Comparison of ENCODE assay signal across 8 cellular contexts in the genomic region with DNA sequence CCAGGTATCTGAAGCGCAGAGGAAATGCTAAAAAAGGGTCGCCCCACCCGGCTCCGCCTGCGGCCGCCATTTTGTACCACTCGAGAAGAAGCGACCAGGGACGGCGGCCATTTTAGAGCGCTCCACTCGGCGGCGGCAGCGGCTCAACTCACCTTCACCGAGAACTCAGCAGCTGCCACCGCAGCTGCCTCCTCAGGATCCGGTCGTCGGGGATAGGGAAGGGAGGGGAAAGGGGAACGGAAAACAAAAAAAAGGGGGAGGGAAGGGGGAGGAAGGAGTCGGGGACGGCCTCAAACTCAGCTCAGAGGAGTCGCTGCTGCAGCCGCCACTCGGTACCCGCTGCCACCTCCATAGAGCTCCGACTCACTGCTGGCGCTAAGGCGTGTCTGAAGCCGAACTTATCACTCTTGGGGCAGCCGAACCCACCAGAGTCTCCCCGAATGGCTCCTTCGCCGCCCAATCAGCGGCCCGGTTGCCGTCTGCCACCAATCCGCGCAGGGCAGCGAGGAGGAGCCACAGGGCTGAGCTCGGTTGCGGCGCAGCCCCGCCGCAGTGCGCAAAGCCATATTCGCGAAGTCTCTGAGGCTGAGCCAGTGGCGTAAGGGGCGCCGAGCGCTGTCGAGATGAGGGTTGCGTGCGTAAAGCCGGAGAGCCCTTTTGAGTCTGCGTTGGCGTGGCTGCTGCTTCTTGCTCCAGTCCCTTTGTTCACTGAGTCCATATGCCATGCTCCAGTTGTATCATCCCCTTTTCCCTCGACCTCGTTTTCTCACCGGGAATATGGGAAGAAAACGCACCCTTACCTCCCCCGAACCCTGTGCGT. TPM values are rescaled to one million over a fixed set of nuclear protein-coding genes. Genes with fewer than 3 reads are reported as not detected.
A peak's percentile ranks its signal among the peaks of the same experiment; 100 is the strongest.
DNase-seq lines count a peak whose midpoint lies in the region; ATAC-seq lines count a peak whose summit lies in the region.

A gene (minus strand): TSS at position 374 of the 820 bp plus-strand sequence.

- H3K9me3 ChIP-seq in CD8-positive, alpha-beta memory T cell (ENCODE audit: low read length), result no peaks in the 10 kb centered on the region

- H3K4me1 Mint-ChIP-seq in CD8-positive, alpha-beta memory T cell, result peaks cover 42 to 51% (median 50%) of the 10 kb centered on the region in 3 donors

- peaks cover 34% of the 10 kb centered on the region for H3K36me3 ChIP-seq in CD8-positive, alpha-beta memory T cell (ENCODE audit: insufficient read depth, low read length)

- CTCF ChIA-PET in CD8-positive, alpha-beta memory T cell (lab: Charles Lee), result interaction anchor here (1.1 to 2.8 kb wide), 11 partner anchors 8 to 220 kb away, joined by 3 to 32 read pairs (median 6); a partner anchor contains a TSS

- peak within 1 kb of the TSS; percentile 93 for H3K27ac ChIP-seq in CD8-positive, alpha-beta memory T cell (ENCODE audit: low read depth, low read length)

- H3K36me3 Mint-ChIP-seq in CD8-positive, alpha-beta memory T cell, result peaks cover 19 to 55% (median 21%) of the 10 kb centered on the region in 3 donors

- peak within 1 kb of the TSS; percentile 90 for H3K4me3 ChIP-seq in CD8-positive, alpha-beta memory T cell (ENCODE audit: low read length)

- peaks cover 44% of the 10 kb centered on the region for H3K4me1 ChIP-seq in CD8-positive, alpha-beta memory T cell (ENCODE audit: insufficient read depth, low read length)

- ATAC-seq in GM19468 (IDR thresholded peaks at IDR 0.05; ENCODE audit: extremely low read depth, unreplicated experiment), result peak; percentile 97

- no peaks in the 10 kb centered on the region for H3K9me3 Mint-ChIP-seq in CD8-positive, alpha-beta memory T cell

- POLR2A ChIA-PET in CD8-positive, alpha-beta memory T cell (lab: Charles Lee), result interaction anchor here (0.6 to 4.9 kb wide), 23 partner anchors 11 to 1387 kb away, joined by 3 to 248 read pairs (median 5); a partner anchor contains a TSS

- no peaks in the 10 kb centered on the region for H3K27me3 ChIP-seq in CD8-positive, alpha-beta memory T cell (ENCODE audit: insufficient read depth, low read length, poor library complexity, severe bottlenecking)

- peak within 1 kb of the TSS; percentile 95 to 100 (median 98) for H3K4me3 Mint-ChIP-seq in CD8-positive, alpha-beta memory T cell

- peak within 1 kb of the TSS; percentile 93 to 100 (median 98) for H3K27ac Mint-ChIP-seq in CD8-positive, alpha-beta memory T cell

- peak; percentile 96 to 99 (median 98) for DNase-seq in CD8-positive, alpha-beta memory T cell
- DNase-seq in HS-5 (ENCODE audit: low read depth) (peak; percentile 94), lung microvascular endothelial cell (ENCODE audit: low read depth in 2 of 2) (peak; percentile 99)
- DNase-seq in NK-92 treated with Interleukin-12 subunit alpha and Interleukin-12 subunit beta, amount 100 ng/mL, for 24 hours (lab: John Stamatoyannopoulos, UW), result peak; percentile 97
- peak; percentile 99 for DNase-seq in activated CD8-positive, alpha-beta memory T cell treated with anti-CD3 and anti-CD28 coated beads for 24 hours
- DNase-seq in effector CD8-positive, alpha-beta T cell (lab: John Stamatoyannopoulos, UW), result peak; percentile 96
- peak; percentile 91 to 97 (median 94) for DNase-seq in stimulated activated CD4-positive, alpha-beta T cell treated with anti-CD3 and anti-CD28 coated beads, TNF-alpha, amount 100 ng/mL, for 48 hours (ENCODE audit: low read depth in 3 of 3)

- H3K27me3 Mint-ChIP-seq in CD8-positive, alpha-beta memory T cell, result peaks cover 0 to 2% of the 10 kb centered on the region in 2 donors

RNA-seq across cellular contexts. Expression of the gene that starts here (rescaled TPM):
- 1,000 to 10,000 TPM; 1,516 to 1,609 TPM for total RNA-seq in CD8-positive, alpha-beta memory T cell
- 547 TPM for polyA plus RNA-seq in CD8-positive, alpha-beta memory T cell
- 647 and 657 TPM in 2 replicates for total RNA-seq in lung microvascular endothelial cell

Comparison
In these comparisons a context has a peak if more than half of its experiments do, and no peak if none do; other contexts are left out.
1. Peak in every context shown above with its lines: DNase-seq, ATAC-seq, H3K4me3 ChIP-seq and H3K27ac ChIP-seq.